35 cellular contexts compared by ENCODE assay signal in genomic region chr1:211652371-211652770, GRCh38. TPM values are rescaled to one million over a fixed set of nuclear protein-coding genes. Genes with fewer than 3 reads are reported as not detected.
"Had no signal": no experiment of that assay in that cellular context is flagged by ENCODE, and none has a peak within 500 bp of the region (broad histone marks: within the 10 kb centered on the region; RNA-seq: fewer than 3 reads in every experiment).

No MANE protein-coding gene starts in this region.

- H3K36me3 ChIP-seq: adrenal gland, brain microvascular endothelial cell, breast epithelium had no signal

- H3K4me3 ChIP-seq: adrenal gland, body of pancreas, breast epithelium had no signal

- ATAC-seq: activated CD8-positive, alpha-beta memory T cell treated with anti-CD3 and anti-CD28 coated beads, Interleukin-2, amount 10 ng/mL, durations not matched to agents 7 days and 5 days; activated CD8-positive, alpha-beta T cell treated with anti-CD3 and anti-CD28 coated beads for 36 hours; activated naive CD4-positive, alpha-beta T cell treated with anti-CD3 and anti-CD28 coated beads, Interleukin-2, amount 50 U/mL, for 72 hours; activated T-cell treated with anti-CD3 and anti-CD28 coated beads, Interleukin-2, amount 50 U/mL, for 4 hours; activated T-cell treated with anti-CD3 and anti-CD28 coated beads, Interleukin-2, amount 50 U/mL, for 72 hours; activated T-helper 17 cell treated with anti-CD3 and anti-CD28 coated beads, Interleukin-2, amount 50 U/mL, for 72 hours; body of pancreas had no signal

- H3K27me3 ChIP-seq: adrenal gland, body of pancreas, brain microvascular endothelial cell, breast epithelium had no signal

- H3K9me3 ChIP-seq: adrenal gland, body of pancreas, breast epithelium had no signal

- H3K4me1 ChIP-seq: breast epithelium had no signal

- FAIRE-seq: astrocyte, TTC549 had no signal

- DNase-seq: activated B cell treated with CpG ODN at 0.5 μM for 24 hours; activated CD4-positive, alpha-beta memory T cell treated with anti-CD3 and anti-CD28 coated beads for 36 hours; activated CD4-positive, alpha-beta T cell treated with anti-CD3 and anti-CD28 coated beads for 4 hours; activated CD4-positive, alpha-beta T cell treated with anti-CD3 and anti-CD28 coated beads, Interleukin-2, amount 10 ng/mL, durations not matched to agents 24 days and 14 days; activated CD4-positive, alpha-beta T cell treated with anti-CD3 and anti-CD28 coated beads, Interleukin-2, amount 50 U/mL, for 1 hour; activated CD4-positive, alpha-beta T cell treated with anti-CD3 and anti-CD28 coated beads, Interleukin-2, amount 50 U/mL, for 4 hours; activated CD4-positive, CD25-positive, alpha-beta regulatory T cell treated with anti-CD3 and anti-CD28 coated beads, Interleukin-2, amount 50 U/mL, for 72 hours; activated CD8-positive, alpha-beta memory T cell treated with anti-CD3 and anti-CD28 coated beads, Interleukin-2, amount 10 ng/mL, durations not matched to agents 7 days and 5 days; activated CD8-positive, alpha-beta T cell treated with anti-CD3 and anti-CD28 coated beads for 36 hours; activated effector memory CD4-positive, alpha-beta T cell treated with anti-CD3 and anti-CD28 coated beads, Interleukin-2, amount 50 U/mL, for 16 hours; activated gamma-delta T cell treated with Interleukin-2 at 50 U/mL for 16 hours; activated naive CD4-positive, alpha-beta T cell; activated naive CD4-positive, alpha-beta T cell treated with anti-CD3 and anti-CD28 coated beads for 36 hours; activated naive CD4-positive, alpha-beta T cell treated with anti-CD3 and anti-CD28 coated beads, Interleukin-2, amount 50 U/mL, for 16 hours; activated naive CD8-positive, alpha-beta T cell treated with anti-CD3 and anti-CD28 coated beads for 36 hours; activated T-cell treated with anti-CD3 and anti-CD28 coated beads for 4 hours; activated T-cell treated with anti-CD3 and anti-CD28 coated beads, Interleukin-2, amount 50 U/mL, for 1 hour; activated T-cell treated with anti-CD3 and anti-CD28 coated beads, Interleukin-2, amount 50 U/mL, for 4 hours; activated T-cell treated with anti-CD3 and anti-CD28 coated beads, Interleukin-2, amount 50 U/mL, for 72 hours; amniotic stem cell; aorta; body of pancreas; brain microvascular endothelial cell; central memory CD4-positive, alpha-beta T cell; T-helper 1 cell; T-helper 2 cell; T-helper 9 cell had no signal

- H3K27ac ChIP-seq: adrenal gland, body of pancreas, brain microvascular endothelial cell, breast epithelium, VCaP had no signal

RNA-seq across cellular contexts. Expression of gene NEK2, which starts 23.1 kb away (rescaled TPM):
- total RNA-seq: body of pancreas, cardiac septum had no signal
